In genomic region chr1:38680801-38681510, GRCh38 we compare ENCODE assay signal across 19 cellular contexts.
DNase-seq lines count a peak whose midpoint lies in the region; ATAC-seq, FAIRE-seq and TF ChIP-seq lines count a peak whose summit lies in the region.
"Had no signal": no experiment of that assay in that cellular context is flagged by ENCODE, and none has a peak within 500 bp of the region (broad histone marks: within the 10 kb centered on the region; RNA-seq: fewer than 3 reads in every experiment).

No MANE protein-coding gene starts in this region.

- dilution Hi-C loops in endothelial cell of umbilical vein (cut with MboI; ENCODE audit: extremely low pct_ligation_motif_present, low sequenced_read_pairs), result no loop called here

- no peaks in the 10 kb centered on the region for H3K4me1 ChIP-seq in PC-3 (ENCODE audit: insufficient read depth, low read length)
- H3K4me1 ChIP-seq in endothelial cell of umbilical vein (ENCODE audit: control insufficient read depth, extremely low read depth, insufficient read depth, low read length), result no peaks in the 10 kb centered on the region
- H3K4me1 ChIP-seq in right atrium auricular region, result no peaks in the 10 kb centered on the region

- H3K79me2 ChIP-seq in PC-3 (ENCODE audit: low read length) (no peaks in the 10 kb centered on the region), endothelial cell of umbilical vein (ENCODE audit: control insufficient read depth, insufficient read depth, low read length) (no peaks in the 10 kb centered on the region)

- H2AFZ ChIP-seq in PC-3 (ENCODE audit: low read length) (no peak overlapping the region), endothelial cell of umbilical vein (ENCODE audit: low read depth, low read length) (no peak overlapping the region)

- H3K27me3 ChIP-seq in PC-3 (ENCODE audit: low read length) (peaks cover 43% of the 10 kb centered on the region), endothelial cell of umbilical vein (ENCODE audit: control insufficient read depth in 2 of 2, insufficient read depth in 2 of 2, low read length in 2 of 2) (peaks cover 0 to 2% of the 10 kb centered on the region in 2 experiments), right atrium auricular region (no peaks in the 10 kb centered on the region)

- H3F3A ChIP-seq in PC-3 (ENCODE audit: low read length, unreplicated experiment), result no peaks in the 10 kb centered on the region

- ATAC-seq in PC-3, result no peak
- no peak for ATAC-seq in GM21367 (IDR thresholded peaks at IDR 0.05; ENCODE audit: unreplicated experiment)
- ATAC-seq: Panc1, T-helper 17 cell had no signal

- H3K9me1 ChIP-seq in endothelial cell of umbilical vein (replicated peaks; ENCODE audit: control insufficient read depth, extremely low read depth, insufficient read depth, low read length), result no peaks in the 10 kb centered on the region

- H4K20me1 ChIP-seq in PC-3 (ENCODE audit: low read length) (no peaks in the 10 kb centered on the region), endothelial cell of umbilical vein (replicated peaks; ENCODE audit: control insufficient read depth, extremely low read depth, insufficient read depth, low read length) (no peaks in the 10 kb centered on the region)

- POLR2A ChIA-PET in PC-3 (lab: Charles Lee; ENCODE audit: unreplicated experiment), result no interaction called here
- POLR2A ChIA-PET in endothelial cell of umbilical vein (lab: Charles Lee), result no interaction called here

- TF ChIP-seq CTCF in PC-3 (conservative IDR thresholded peaks at IDR 0.05; ENCODE audit: low read depth, low read length), result no peak
- no peak for TF ChIP-seq CTCF in endothelial cell of umbilical vein (IDR thresholded peaks at IDR 0.05; ENCODE audit: extremely low read depth in 1 of 2, insufficient read depth in 1 of 2, low read depth in 1 of 2, low read length in 2 of 2)
- TF ChIP-seq CTCF in lower leg skin (IDR thresholded peaks at IDR 0.05), result no peak
- no peak for TF ChIP-seq CTCF in right atrium auricular region (IDR thresholded peaks at IDR 0.05)

- DNase-seq in EL, result peak; percentile 9
- DNase-seq in PC-3, result peak; percentile 4
- DNase-seq in endothelial cell of umbilical vein (ENCODE audit: low read depth, low spot score), result peak; percentile 15
- DNase-seq in myocyte (ENCODE audit: low read depth), result peak; percentile 3
- DNase-seq in HUDEP-2 (lab: John Stamatoyannopoulos, UW; ENCODE audit: unreplicated experiment in 76 of 76), result no peak
- DNase-seq in lower leg skin (ENCODE audit: low spot score in 2 of 2), result no peak
- DNase-seq in right atrium auricular region (ENCODE audit: low spot score), result no peak
- DNase-seq: activated CD4-positive, alpha-beta T cell treated with anti-CD3 and anti-CD28 coated beads for 1 hour; activated T-cell treated with anti-CD3 and anti-CD28 coated beads for 4 hours; DMS53; IMR-90; NCI-H1417 treated with DMSO at 0.1 percent for 48 hours; NCI-H524 treated with DMSO at 0.1 percent for 48 hours; retina; stimulated activated CD4-positive, alpha-beta T cell treated with anti-CD3 and anti-CD28 coated beads, Interleukin-1b, Interleukin-23, amount 100 ng/mL, for 48 hours; T-helper 17 cell had no signal

- H3K9ac ChIP-seq in PC-3 (ENCODE audit: low read length), result no peak overlapping the region
- no peak overlapping the region for H3K9ac ChIP-seq in endothelial cell of umbilical vein (replicated peaks; ENCODE audit: extremely low read depth, insufficient read depth, low read length)

- H3K4me3 ChIP-seq in PC-3 (ENCODE audit: low read length), result no peak overlapping the region
- H3K4me3 ChIP-seq in endothelial cell of umbilical vein (replicated peaks in 1 of 3; ENCODE audit: insufficient read depth in 1 of 3, low read depth in 1 of 3, low read length in 3 of 3), result no peak overlapping the region
- H3K4me3 ChIP-seq in lower leg skin (ENCODE audit: low read depth, poor library complexity, severe bottlenecking), result no peak overlapping the region
- H3K4me3 ChIP-seq in right atrium auricular region, result no peak overlapping the region

- TF ChIP-seq POLR2A in endothelial cell of umbilical vein (IDR thresholded peaks at IDR 0.05; ENCODE audit: low read depth, low read length), result no peak
- no peak for TF ChIP-seq POLR2A in lower leg skin (IDR thresholded peaks at IDR 0.05)

- H3K4me2 ChIP-seq in PC-3 (ENCODE audit: low read length) (no peak overlapping the region), endothelial cell of umbilical vein (ENCODE audit: insufficient read depth, low read length) (no peak overlapping the region)

- WGBS in lower leg skin, 2 donors, result 45 to 51% methylated on average over 5 of the region's 5 CpGs

- no peaks in the 10 kb centered on the region for H3K36me3 ChIP-seq in PC-3 (ENCODE audit: low read depth, low read length)
- no peaks in the 10 kb centered on the region for H3K36me3 ChIP-seq in endothelial cell of umbilical vein (ENCODE audit: control insufficient read depth in 2 of 2, extremely low read depth in 1 of 2, insufficient read depth in 2 of 2, low read length in 2 of 2)
- no peaks in the 10 kb centered on the region for H3K36me3 ChIP-seq in right atrium auricular region

- H3K27ac ChIP-seq in PC-3 (ENCODE audit: low read length) (no peak overlapping the region), endothelial cell of umbilical vein (ENCODE audit: insufficient read depth, low read depth, low read length) (no peak overlapping the region), right atrium auricular region (no peak overlapping the region)

- CTCF ChIA-PET in PC-3 (lab: Charles Lee), result no interaction called here
- CTCF ChIA-PET in endothelial cell of umbilical vein (lab: Charles Lee), result no interaction called here

- BruUV-seq in PC-3 (replicated peaks; lab: Mats Ljungman, UMichigan) (no TSS peak), endothelial cell of umbilical vein (replicated peaks; lab: Mats Ljungman, UMichigan) (no TSS peak)

- H3K9me2 ChIP-seq in PC-3 (replicated peaks; ENCODE audit: low read length), result no peaks in the 10 kb centered on the region

- H3K9me3 ChIP-seq in PC-3 (ENCODE audit: low read length), result no peaks in the 10 kb centered on the region
- H3K9me3 ChIP-seq in endothelial cell of umbilical vein (replicated peaks; ENCODE audit: control insufficient read depth, insufficient read depth, low read length), result no peaks in the 10 kb centered on the region
- H3K9me3 ChIP-seq in right atrium auricular region, result no peaks in the 10 kb centered on the region

- FAIRE-seq in endothelial cell of umbilical vein (lab: Jason Lieb, UNC), result no peak
- FAIRE-seq: islet of Langerhans had no signal

- intact Hi-C loops in PC-3 (cut with micrococcal nuclease) (no loop called here), endothelial cell of umbilical vein (cut with micrococcal nuclease) (no loop called here), lower leg skin (cut with DNase I; ENCODE audit: low total_unique reads) (no loop called here)

TF ChIP-seq in endothelial cell of umbilical vein, 7 proteins besides CTCF, POLR2A, EP300 and RAD21:
- no peak for TF ChIP-seq FOS (IDR thresholded peaks at IDR 0.05; ENCODE audit: borderline replicate concordance, insufficient read depth, low read length)
- no peak for TF ChIP-seq GATA2 (IDR thresholded peaks at IDR 0.05; ENCODE audit: insufficient read depth, insufficient read length, low read depth, low read length)
- TF ChIP-seq EZH2 (IDR thresholded peaks at IDR 0.05; ENCODE audit: borderline replicate concordance, low read depth, low read length, severe bottlenecking), result no peak
- TF ChIP-seq, protein P1, sequence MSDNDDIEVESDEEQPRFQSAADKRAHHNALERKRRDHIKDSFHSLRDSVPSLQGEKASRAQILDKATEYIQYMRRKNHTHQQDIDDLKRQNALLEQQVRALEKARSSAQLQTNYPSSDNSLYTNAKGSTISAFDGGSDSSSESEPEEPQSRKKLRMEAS (IDR thresholded peaks at IDR 0.05; ENCODE audit: insufficient read depth, insufficient read length), result no peak
TF ChIP-seq in endothelial cell of umbilical vein: peak in this region for 0.

Comparison
In these comparisons a context has a peak if more than half of its experiments do, and no peak if none do; other contexts are left out.
1. DNase-seq: peak in EL (single experiment), PC-3 (single experiment), endothelial cell of umbilical vein (single experiment) and myocyte (single experiment); none in HUDEP-2 (0 of 76), lower leg skin (0 of 2) and right atrium auricular region (single experiment).